6 cellular contexts compared by ENCODE assay signal in genomic region chr11:118998388-118998717, GRCh38. TPM values are rescaled to one million over a fixed set of nuclear protein-coding genes. Genes with fewer than 3 reads are reported as not detected.
A peak's percentile ranks its signal among the peaks of the same experiment; 100 is the strongest.
DNase-seq lines count a peak whose midpoint lies in the region; ATAC-seq, FAIRE-seq and TF ChIP-seq lines count a peak whose summit lies in the region.

No MANE protein-coding gene starts in this region.

- peaks cover 7 to 32% (median 15%) of the 10 kb centered on the region in 5 donors for H3K36me3 ChIP-seq in subcutaneous abdominal adipose tissue (ENCODE audit: control insufficient read depth in 5 of 5, insufficient read depth in 5 of 5, low read length in 5 of 5)

- FAIRE-seq in GM12892 (lab: Jason Lieb, UNC): peak; percentile 14

- no peak for ATAC-seq in GM21786 (IDR thresholded peaks at IDR 0.05; ENCODE audit: unreplicated experiment)

- TF ChIP-seq POLR2A in GM12892 (IDR thresholded peaks at IDR 0.05; ENCODE audit: low read depth, low read length) (no peak), NB4 (IDR thresholded peaks at IDR 0.05; ENCODE audit: extremely low read depth, insufficient read length) (no peak)

- H3K4me3 ChIP-seq in NB4 (ENCODE audit: low read depth, low read length) (peak overlapping the region; percentile 100), fibroblast of pulmonary artery (replicated peaks; ENCODE audit: low read depth, low read length) (peak overlapping the region; percentile 87), subcutaneous abdominal adipose tissue (ENCODE audit: low read depth in 1 of 5, low read length in 5 of 5) (peak overlapping the region; percentile 78 to 99 (median 89))

- no peak for TF ChIP-seq CTCF in NB4 (IDR thresholded peaks at IDR 0.05; ENCODE audit: low read depth, low read length)
- no peak for TF ChIP-seq CTCF in fibroblast of pulmonary artery (IDR thresholded peaks at IDR 0.05; ENCODE audit: low read length, missing control alignments)

- peak overlapping the region; percentile 73 to 93 (median 76) for H3K9ac ChIP-seq in subcutaneous abdominal adipose tissue (ENCODE audit: low read length in 5 of 5)

- no peak for DNase-seq in GM12892 (ENCODE audit: insufficient read length)
- DNase-seq in NB4 (ENCODE audit: low read depth): peak; percentile 22
- no peak for DNase-seq in fibroblast of pulmonary artery (ENCODE audit: low read depth)
- DNase-seq in 8988T: no peak

- peak overlapping the region; percentile 75 for H3K27ac ChIP-seq in subcutaneous abdominal adipose tissue (ENCODE audit: low read depth, low read length)

- peaks cover 7 to 24% (median 22%) of the 10 kb centered on the region in 5 donors for H3K4me1 ChIP-seq in subcutaneous abdominal adipose tissue (ENCODE audit: control insufficient read depth in 5 of 5, insufficient read depth in 5 of 5, low read length in 5 of 5)

- no peaks in the 10 kb centered on the region for H3K27me3 ChIP-seq in subcutaneous abdominal adipose tissue (ENCODE audit: control insufficient read depth in 5 of 5, insufficient read depth in 4 of 5, low read length in 5 of 5)

- H3K9me3 ChIP-seq in subcutaneous abdominal adipose tissue (ENCODE audit: control insufficient read depth in 5 of 5, low read length in 5 of 5): no peaks in the 10 kb centered on the region

RNA-seq across cellular contexts. Expression of gene CENATAC, which starts 0.4 kb away (rescaled TPM):
- 22.1 TPM for polyA plus RNA-seq in GM12892 (2012; ENCODE audit: missing spikeins)

RNA-seq across cellular contexts. Expression of gene RPS25, which starts 19.8 kb away (rescaled TPM):
- 4,000 TPM for polyA plus RNA-seq in GM12892 (2012; ENCODE audit: missing spikeins)

RNA-seq across cellular contexts. Expression of gene TRAPPC4, which starts 20.2 kb away (rescaled TPM):
- polyA plus RNA-seq in GM12892 (2012; ENCODE audit: missing spikeins): 55.2 TPM

RNA-seq across cellular contexts. Expression of gene FOXR1, which starts 26.8 kb away (rescaled TPM):
- polyA plus RNA-seq in GM12892 (2012; ENCODE audit: missing spikeins): not detected

RNA-seq across cellular contexts. Expression of gene SLC37A4, which starts 32.3 kb away (rescaled TPM):
- polyA plus RNA-seq in GM12892 (2012; ENCODE audit: missing spikeins): 32.5 TPM
